Comparison of ENCODE assay signal across 23 cellular contexts in genomic region chr5:15525679-15526275, GRCh38. TPM values are rescaled to one million over a fixed set of nuclear protein-coding genes. Genes with fewer than 3 reads are reported as not detected.
DNase-seq lines count a peak whose midpoint lies in the region; ATAC-seq lines count a peak whose summit lies in the region.
"Had no signal": no experiment of that assay in that cellular context is flagged by ENCODE, and none has a peak within 500 bp of the region (broad histone marks: within the 10 kb centered on the region; RNA-seq: fewer than 3 reads in every experiment).

No MANE protein-coding gene starts in this region.

- H3K14ac ChIP-seq in mesenchymal stem cell (ENCODE audit: low read length in 2 of 2) = no peak overlapping the region

- H2BK120ac ChIP-seq in mesenchymal stem cell (ENCODE audit: low read depth, low read length) = no peak overlapping the region

- H3K27me3 ChIP-seq in mesenchymal stem cell (ENCODE audit: control insufficient read depth in 1 of 2, insufficient read depth in 1 of 2, low read length in 2 of 2) = no peaks in the 10 kb centered on the region
- H3K27me3 ChIP-seq: thyroid gland had no signal

- no peak overlapping the region for H4K8ac ChIP-seq in mesenchymal stem cell (ENCODE audit: low read length)

- WGBS in mesenchymal stem cell = 100% methylated on average over 2 of the region's 3 CpGs

- ATAC-seq in esophagus mucosa = peak; percentile 33
- no peak for ATAC-seq in HG02571 (IDR thresholded peaks at IDR 0.05; ENCODE audit: unreplicated experiment)
- ATAC-seq: HCT116, psoas muscle had no signal

- peaks cover 32% of the 10 kb centered on the region for H3K79me1 ChIP-seq in mesenchymal stem cell (replicated peaks; ENCODE audit: low read length, poor library complexity, severe bottlenecking)

- H2AK5ac ChIP-seq in mesenchymal stem cell (ENCODE audit: low read length, severe bottlenecking) = no peak overlapping the region

- H2BK5ac ChIP-seq in mesenchymal stem cell (ENCODE audit: low read depth, low read length, poor library complexity, severe bottlenecking) = no peak overlapping the region

- no peak overlapping the region for H3K4me2 ChIP-seq in mesenchymal stem cell (ENCODE audit: low read length, poor library complexity, severe bottlenecking)

- DNase-seq in HCEC 1CT (peak; percentile 65), RPMI7951 (ENCODE audit: low read depth) (peak; percentile 1), mesenchymal stem cell (peak; percentile 36), NCI-H2171 treated with DMSO at 0.1 percent for 48 hours (lab: John Stamatoyannopoulos, UW) (no peak), nucleus accumbens (lab: John Stamatoyannopoulos, UW) (no peak), GF-D8 (lab: John Stamatoyannopoulos, UW) (no peak)
- DNase-seq: activated CD4-positive, alpha-beta T cell treated with anti-CD3 and anti-CD28 coated beads for 1 hour; activated T-cell treated with anti-CD3 and anti-CD28 coated beads, Interleukin-2, amount 50 U/mL, for 48 hours; DND-41; left ventricle myocardium inferior; NCI-H1417; NCI-H82; OCI-M1; psoas muscle; stimulated activated CD4-positive, alpha-beta T cell treated with anti-CD3 and anti-CD28 coated beads, Interleukin-2, amount 100 ng/mL, for 24 hours; stimulated activated naive CD4-positive, alpha-beta T cell; thyroid gland had no signal

- H2BK15ac ChIP-seq in mesenchymal stem cell (ENCODE audit: low read depth, poor library complexity, severe bottlenecking) = no peak overlapping the region

- H3K23ac ChIP-seq in mesenchymal stem cell (ENCODE audit: low read length in 2 of 2) = no peak overlapping the region

- H3K9ac ChIP-seq in mesenchymal stem cell (ENCODE audit: low read length) = no peak overlapping the region

- H3K4ac ChIP-seq in mesenchymal stem cell (ENCODE audit: low read depth in 1 of 2, low read length in 2 of 2) = no peak overlapping the region

- no peak overlapping the region for H4K91ac ChIP-seq in mesenchymal stem cell (ENCODE audit: low read length)

- H3K18ac ChIP-seq in mesenchymal stem cell (ENCODE audit: low read depth in 1 of 2, low read length in 2 of 2) = no peak overlapping the region

- no peak overlapping the region for H2BK12ac ChIP-seq in mesenchymal stem cell (ENCODE audit: low read length in 2 of 2)

- H3K27ac ChIP-seq in mesenchymal stem cell (ENCODE audit: low read length, poor library complexity, severe bottlenecking) = no peak overlapping the region
- H3K27ac ChIP-seq: epithelial cell of prostate, left ventricle myocardium inferior, psoas muscle, skin epidermis, thyroid gland had no signal

- H3K9me3 ChIP-seq in mesenchymal stem cell (ENCODE audit: control insufficient read depth, low read length) = no peaks in the 10 kb centered on the region
- H3K9me3 ChIP-seq: left ventricle myocardium inferior, psoas muscle, thyroid gland had no signal

- H2AFZ ChIP-seq in mesenchymal stem cell (ENCODE audit: low read depth, low read length) = no peak overlapping the region

- no peaks in the 10 kb centered on the region for H3K36me3 ChIP-seq in mesenchymal stem cell (ENCODE audit: control insufficient read depth in 1 of 2, insufficient read depth in 2 of 2, low read depth in 1 of 2, low read length in 2 of 2)
- H3K36me3 ChIP-seq: thyroid gland had no signal

- H3K4me1 ChIP-seq in mesenchymal stem cell (ENCODE audit: control insufficient read depth, insufficient read depth, low read depth, low read length) = no peaks in the 10 kb centered on the region
- H3K4me1 ChIP-seq: psoas muscle, thyroid gland had no signal

- no peak overlapping the region for H3K4me3 ChIP-seq in mesenchymal stem cell (ENCODE audit: insufficient read depth in 1 of 2, low read depth in 1 of 2, low read length in 2 of 2)
- H3K4me3 ChIP-seq: left ventricle myocardium inferior, psoas muscle, skin epidermis, thyroid gland had no signal

RNA-seq across cellular contexts. Expression of gene FBXL7, which starts 25.8 kb away (rescaled TPM):
- total RNA-seq in RPMI7951 (2014; rRNA removed; shearing (Covaris generic)) = 5.0 and 6.4 TPM in 2 replicates
- 2.0 TPM for total RNA-seq in esophagus mucosa
- polyA plus RNA-seq in mesenchymal stem cell (2013, experiment 1 of 2) = 12.3 TPM
- 12.2 TPM for polyA plus RNA-seq in mesenchymal stem cell (2013, experiment 2 of 2)
- total RNA-seq: activated CD8-positive, alpha-beta memory T cell treated with anti-CD3 and anti-CD28 coated beads for 36 hours had no signal

Comparison
In these comparisons a context has a peak if more than half of its experiments do, and no peak if none do; other contexts are left out.
1. DNase-seq: peak in HCEC 1CT (single experiment), RPMI7951 (single experiment) and mesenchymal stem cell (single experiment); none in NCI-H2171 treated with DMSO at 0.1 percent for 48 hours (single experiment), nucleus accumbens (0 of 56) and GF-D8 (single experiment).